Comparison of ENCODE assay signal across 16 cellular contexts in genomic region chr9:14690986-14691730, GRCh38. TPM values are rescaled to one million over a fixed set of nuclear protein-coding genes. Genes with fewer than 3 reads are reported as not detected.
DNase-seq lines count a peak whose midpoint lies in the region; ATAC-seq, FAIRE-seq and TF ChIP-seq lines count a peak whose summit lies in the region.
"Had no signal": no experiment of that assay in that cellular context is flagged by ENCODE, and none has a peak within 500 bp of the region (broad histone marks: within the 10 kb centered on the region; RNA-seq: fewer than 3 reads in every experiment).

No MANE protein-coding gene starts in this region.

- H3K9me3 ChIP-seq in SK-N-SH, result no peaks in the 10 kb centered on the region
- no peaks in the 10 kb centered on the region for H3K9me3 ChIP-seq in OCI-LY7 (ENCODE audit: low read length)
- no peaks in the 10 kb centered on the region for H3K9me3 ChIP-seq in hepatocyte (ENCODE audit: low read depth)
- no peaks in the 10 kb centered on the region for H3K9me3 ChIP-seq in smooth muscle cell (replicated peaks; ENCODE audit: low read depth)
- H3K9me3 ChIP-seq in HepG2 (ENCODE audit: low read length), result no peaks in the 10 kb centered on the region

- TF ChIP-seq CTCF in SK-N-SH (IDR thresholded peaks at IDR 0.05) (no peak), OCI-LY7 (conservative IDR thresholded peaks at IDR 0.05; ENCODE audit: low read length) (no peak), hepatocyte (IDR thresholded peaks at IDR 0.05; ENCODE audit: poor library complexity) (no peak), smooth muscle cell (IDR thresholded peaks at IDR 0.05; ENCODE audit: borderline replicate concordance, insufficient read depth, poor library complexity, severe bottlenecking) (no peak), HepG2 (CRISPR knock-in tag; IDR thresholded peaks at IDR 0.05) (no peak)

- intact Hi-C loops in OCI-LY7 (cut with micrococcal nuclease; ENCODE audit: unreplicated experiment), result loop anchor here (5.0 kb wide), 2 partner anchors 369 to 861 kb away; partner anchors contain the start of gene CCDC171
- intact Hi-C loops in HepG2 (cut with micrococcal nuclease; ENCODE audit: unreplicated experiment), result no loop called here

- H3K79me2 ChIP-seq in SK-N-SH (ENCODE audit: insufficient read depth) (peaks cover 25% of the 10 kb centered on the region), OCI-LY7 (ENCODE audit: insufficient read depth, low read depth, low read length) (peaks cover 58% of the 10 kb centered on the region), hepatocyte (peaks cover 34% of the 10 kb centered on the region), smooth muscle cell (ENCODE audit: low read depth) (peaks cover 19% of the 10 kb centered on the region), HepG2 (ENCODE audit: insufficient read depth, low read length) (peaks cover 4% of the 10 kb centered on the region)
- H3K79me2 ChIP-seq: parathyroid adenoma had no signal

- H3K4me3 ChIP-seq in SK-N-SH (ENCODE audit: low read depth in 2 of 2, low read length in 1 of 2), result no peak overlapping the region
- peak overlapping the region; percentile 79 for H3K4me3 ChIP-seq in OCI-LY7 (ENCODE audit: low read depth, low read length, poor library complexity, severe bottlenecking)
- no peak overlapping the region for H3K4me3 ChIP-seq in hepatocyte
- peak overlapping the region; percentile 86 for H3K4me3 ChIP-seq in smooth muscle cell
- H3K4me3 ChIP-seq in HepG2 (replicated peaks in 1 of 3; ENCODE audit: insufficient read depth in 1 of 3, low read depth in 2 of 3, low read length in 3 of 3), result no peak overlapping the region

- TF ChIP-seq POLR2A in HepG2 (IDR thresholded peaks at IDR 0.05; ENCODE audit: insufficient read depth in 1 of 2, low read depth in 2 of 2, low read length in 2 of 2), result no peak

- TF ChIP-seq RAD21 in SK-N-SH (IDR thresholded peaks at IDR 0.05; ENCODE audit: low read length) (no peak), HepG2 (CRISPR knock-in tag; IDR thresholded peaks at IDR 0.05) (no peak)

- H3K27me3 ChIP-seq in SK-N-SH (ENCODE audit: insufficient read depth) (no peaks in the 10 kb centered on the region), hepatocyte (no peaks in the 10 kb centered on the region), smooth muscle cell (ENCODE audit: low read depth) (no peaks in the 10 kb centered on the region), HepG2 (ENCODE audit: control insufficient read depth in 1 of 2, insufficient read depth in 2 of 2, low read length in 2 of 2) (no peaks in the 10 kb centered on the region; a peak in 2 of 5 replicates)

- H3K27ac ChIP-seq in SK-N-SH (ENCODE audit: low read depth in 2 of 2, low read length in 1 of 2) (no peak overlapping the region), OCI-LY7 (ENCODE audit: low read depth, low read length, poor library complexity, severe bottlenecking) (peak overlapping the region; percentile 88), hepatocyte (no peak overlapping the region), smooth muscle cell (ENCODE audit: low read depth) (no peak overlapping the region), HepG2 (ENCODE audit: extremely low read length, insufficient read depth, low read length) (no peak overlapping the region)
- H3K27ac ChIP-seq: parathyroid adenoma had no signal

- H3K36me3 ChIP-seq in SK-N-SH (replicated peaks in 1 of 2; ENCODE audit: control insufficient read depth in 1 of 2, insufficient read depth in 2 of 2, low read length in 1 of 2) (peaks cover 13 to 15% of the 10 kb centered on the region in 2 experiments), OCI-LY7 (ENCODE audit: insufficient read depth, low read length) (peaks cover 34% of the 10 kb centered on the region), hepatocyte (replicated peaks; ENCODE audit: insufficient read depth, low read depth) (no peaks in the 10 kb centered on the region), smooth muscle cell (ENCODE audit: low read depth) (no peaks in the 10 kb centered on the region), HepG2 (replicated peaks in 1 of 2; ENCODE audit: control insufficient read depth in 1 of 2, insufficient read depth in 2 of 2, low read length in 2 of 2) (no peaks in the 10 kb centered on the region; a peak in 3 of 5 replicates)

- no peak overlapping the region for H2AFZ ChIP-seq in SK-N-SH (ENCODE audit: low read depth)
- peak overlapping the region; percentile 48; the same call in 1 of the 2 replicates for H2AFZ ChIP-seq in OCI-LY7 (ENCODE audit: low read length)
- no peak overlapping the region for H2AFZ ChIP-seq in hepatocyte
- H2AFZ ChIP-seq in smooth muscle cell (ENCODE audit: low read depth), result no peak overlapping the region
- H2AFZ ChIP-seq in HepG2 (ENCODE audit: low read length), result no peak overlapping the region
- H2AFZ ChIP-seq: parathyroid adenoma had no signal

- peaks cover 29% of the 10 kb centered on the region for H3F3A ChIP-seq in SK-N-SH (replicated peaks; ENCODE audit: insufficient read depth)
- no peaks in the 10 kb centered on the region for H3F3A ChIP-seq in smooth muscle cell (ENCODE audit: low read depth)

- H3K9ac ChIP-seq in SK-N-SH (no peak overlapping the region), smooth muscle cell (ENCODE audit: low read depth) (no peak overlapping the region), HepG2 (ENCODE audit: insufficient read depth, low read depth, low read length) (no peak overlapping the region)
- H3K9ac ChIP-seq: parathyroid adenoma had no signal

- no peak for DNase-seq in SK-N-SH
- peak; percentile 21 for DNase-seq in OCI-LY7 (ENCODE audit: low spot score)
- no peak for DNase-seq in hepatocyte (ENCODE audit: low spot score)
- DNase-seq in smooth muscle cell (lab: John Stamatoyannopoulos, UW; ENCODE audit: unreplicated experiment), result no peak
- no peak for DNase-seq in ACHN
- DNase-seq in ureter (ENCODE audit: low spot score), result no peak
- DNase-seq in HepG2 (ENCODE audit: low spot score), result no peak
- DNase-seq: activated CD4-positive, alpha-beta T cell treated with anti-CD3 and anti-CD28 coated beads, Interleukin-2, amount 50 U/mL, for 4 hours; foreskin melanocyte; left colon; NCI-H524 treated with DMSO at 0.1 percent for 48 hours had no signal

- peaks cover 6% of the 10 kb centered on the region; the same call in 1 of the 2 replicates for H4K20me1 ChIP-seq in SK-N-SH (ENCODE audit: insufficient read depth)
- H4K20me1 ChIP-seq in OCI-LY7 (ENCODE audit: insufficient read depth, low read length), result no peaks in the 10 kb centered on the region
- no peaks in the 10 kb centered on the region for H4K20me1 ChIP-seq in hepatocyte (ENCODE audit: insufficient read depth, poor library complexity, severe bottlenecking)
- H4K20me1 ChIP-seq in smooth muscle cell (ENCODE audit: low read depth), result no peaks in the 10 kb centered on the region
- no peaks in the 10 kb centered on the region for H4K20me1 ChIP-seq in HepG2 (ENCODE audit: insufficient read depth, low read length)

- H3K4me2 ChIP-seq in SK-N-SH (peak overlapping the region; percentile 89), OCI-LY7 (ENCODE audit: low read length) (peak overlapping the region; percentile 92), hepatocyte (peak overlapping the region; percentile 96), smooth muscle cell (no peak overlapping the region), HepG2 (ENCODE audit: low read depth, low read length) (no peak overlapping the region)

- no peak for ATAC-seq in SK-N-SH treated with all-trans-retinoic acid at 6 μM for 48 hours
- no peak for ATAC-seq in HepG2
- ATAC-seq: left colon had no signal

- TF ChIP-seq EP300 in SK-N-SH (IDR thresholded peaks at IDR 0.05; ENCODE audit: borderline replicate concordance in 1 of 2, low read depth in 1 of 2, low read length in 1 of 2) (no peak), HepG2 (IDR thresholded peaks at IDR 0.05; ENCODE audit: low read depth in 2 of 2, low read length in 2 of 2) (no peak), HepG2 (CRISPR knock-in tag; IDR thresholded peaks at IDR 0.05; ENCODE audit: borderline replicate concordance) (no peak)

- H3K9me2 ChIP-seq in SK-N-SH (no peaks in the 10 kb centered on the region), OCI-LY7 (ENCODE audit: insufficient read depth, low read length) (no peaks in the 10 kb centered on the region), hepatocyte (replicated peaks; ENCODE audit: insufficient read depth) (no peaks in the 10 kb centered on the region)

- 68% methylated on average over 7 of the region's 7 CpGs for WGBS in SK-N-SH (ENCODE audit: low lambda C conversion rate)
- WGBS in hepatocyte (ENCODE audit: low lambda C conversion rate, missing lambda C conversion rate), result 87% methylated on average over 7 of the region's 7 CpGs
- 94% methylated on average over 7 of the region's 7 CpGs for WGBS in smooth muscle cell (ENCODE audit: low lambda C conversion rate)
- WGBS in HepG2 (ENCODE audit: low lambda C conversion rate), result 97% methylated on average over 7 of the region's 7 CpGs

- in situ Hi-C loops in ACHN (cut with HindIII; ENCODE audit: low pct_ligation_motif_present, low pct_unique_long_range_greater_than_20kb, low sequenced_read_pairs), result no loop called here
- in situ Hi-C loops in HepG2 (cut with HindIII; ENCODE audit: extremely low pct_ligation_motif_present, low pct_unique_long_range_greater_than_20kb), result no loop called here

- BruUV-seq in OCI-LY7 (replicated peaks; lab: Mats Ljungman, UMichigan) (no TSS peak), HepG2 (replicated peaks; lab: Mats Ljungman, UMichigan) (no TSS peak)

- no peak for FAIRE-seq in HepG2 (lab: Jason Lieb, UNC)
- FAIRE-seq: colon had no signal

- H3K4me1 ChIP-seq in SK-N-SH (ENCODE audit: control insufficient read depth in 1 of 2, insufficient read depth in 2 of 2, low read depth in 1 of 2, low read length in 1 of 2) (peaks cover 11 to 13% of the 10 kb centered on the region in 2 experiments; a peak in 3 of 4 replicates), OCI-LY7 (ENCODE audit: insufficient read depth, low read length, poor library complexity, severe bottlenecking) (peaks cover 58% of the 10 kb centered on the region), hepatocyte (ENCODE audit: insufficient read depth) (no peaks in the 10 kb centered on the region), smooth muscle cell (ENCODE audit: low read depth) (peaks cover 17% of the 10 kb centered on the region), HepG2 (ENCODE audit: insufficient read depth, low read length) (peaks cover 26% of the 10 kb centered on the region)
- H3K4me1 ChIP-seq: parathyroid adenoma had no signal

- CTCF ChIA-PET in SK-N-SH (lab: Yijun Ruan, JAX) (interaction anchor here (0.6 to 4.3 kb wide), 4 partner anchors 30 to 78 kb away, joined by 3 to 21 read pairs (median 10); no protein-coding TSS in a partner anchor), OCI-LY7 (lab: Charles Lee; ENCODE audit: unreplicated experiment) (no interaction called here), HepG2 (lab: Yijun Ruan, JAX; ENCODE audit: low intra/inter-chr PET ratio, low total read pairs) (no interaction called here)

- POLR2A ChIA-PET in SK-N-SH (lab: Yijun Ruan, JAX) (no interaction called here), OCI-LY7 (lab: Charles Lee) (interaction anchor here (0.7 to 1.2 kb wide), 3 partner anchors 14 to 30 kb away, joined by 3 read pairs; no protein-coding TSS in a partner anchor), HepG2 (lab: Yijun Ruan, JAX) (no interaction called here)

RNA-seq across cellular contexts. Expression of gene ZDHHC21, which starts 2.1 kb away (rescaled TPM):
- polyA plus RNA-seq in SK-N-SH (2012; rRNA removed), result 2.9 and 4.3 TPM in 2 replicates
- polyA plus RNA-seq in SK-N-SH (2012; cell fraction: cytosol; rRNA removed), result 3.3 and 4.0 TPM in 2 replicates
- 8.0 and 12.5 TPM in 2 replicates for polyA plus RNA-seq in SK-N-SH (2012; cell fraction: nucleus; rRNA removed)
- total RNA-seq in OCI-LY7 (2014; rRNA removed; shearing (Covaris generic)), result 12.6 and 13.0 TPM in 2 replicates
- 16.2 and 19.3 TPM in 2 replicates for total RNA-seq in OCI-LY7 (2022)
- 13.9 and 17.7 TPM in 2 replicates for total RNA-seq in hepatocyte
- 3.7 and 4.7 TPM in 2 replicates for polyA plus RNA-seq in hepatocyte
- total RNA-seq in smooth muscle cell, result 8.9 and 9.0 TPM in 2 replicates
- 1.3 TPM in 2 replicates for polyA plus RNA-seq in smooth muscle cell
- total RNA-seq in ureter, result 21.7 TPM
- total RNA-seq in HepG2 (2016; rRNA removed; fragmentation: Illumina TruSeq; extraction: Trizol), result 2.9 and 3.7 TPM in 2 replicates
- total RNA-seq in HepG2 (2016; cell fraction: cytosol; rRNA removed; fragmentation: Illumina TruSeq; extraction: Trizol; ENCODE audit: low read depth), result 2.6 and 3.0 TPM in 2 replicates
- 3.3 and 3.8 TPM in 2 replicates for total RNA-seq in HepG2 (2016; cell fraction: insoluble cytoplasmic fraction; rRNA removed; fragmentation: Illumina TruSeq; extraction: Trizol)
- total RNA-seq in HepG2 (2016; cell fraction: membrane; rRNA removed; fragmentation: Illumina TruSeq; extraction: Trizol), result 2.2 and 2.9 TPM in 2 replicates
- total RNA-seq in HepG2 (2016; cell fraction: nucleus; rRNA removed; fragmentation: Illumina TruSeq; extraction: Trizol), result 13.9 and 14.9 TPM in 2 replicates
- 2.4 TPM in 2 replicates for polyA plus RNA-seq in HepG2 (2011; rRNA removed)
- polyA plus RNA-seq in HepG2 (2011; cell fraction: cytosol; rRNA removed), result 0.59 and 0.92 TPM in 2 replicates
- polyA plus RNA-seq in HepG2 (2011; cell fraction: nucleus; rRNA removed), result 3.4 and 4.6 TPM in 2 replicates
- polyA plus RNA-seq in HepG2 (2012), result 2.1 and 2.2 TPM in 2 replicates
- 0.35 and 0.69 TPM in 2 replicates for polyA plus RNA-seq in HepG2 (2016; cell fraction: cytosol; fragmentation: Illumina TruSeq; extraction: Trizol; ENCODE audit: low read depth)
- polyA plus RNA-seq in HepG2 (2016; cell fraction: insoluble cytoplasmic fraction; fragmentation: Illumina TruSeq; extraction: Trizol; ENCODE audit: low read depth), result 2.5 and 2.6 TPM in 2 replicates
- 0.97 and 1.6 TPM in 2 replicates for polyA plus RNA-seq in HepG2 (2016; cell fraction: membrane; fragmentation: Illumina TruSeq; extraction: Trizol; ENCODE audit: low read depth)
- 9.0 and 10.1 TPM in 2 replicates for polyA plus RNA-seq in HepG2 (2016; cell fraction: nucleus; fragmentation: Illumina TruSeq; extraction: Trizol; ENCODE audit: insufficient read depth, low read depth)
- polyA minus RNA-seq in HepG2 (2011; rRNA and poly(A)+ RNA removed; ENCODE audit: low replicate concordance), result 0.14 and 2.7 TPM in 2 replicates
- polyA minus RNA-seq in HepG2 (2011; cell fraction: cytosol; rRNA and poly(A)+ RNA removed), result 1.5 and 2.3 TPM in 2 replicates
- 26.1 and 27.0 TPM in 2 replicates for polyA minus RNA-seq in HepG2 (2011; cell fraction: nucleus; rRNA and poly(A)+ RNA removed)

RNA-seq across cellular contexts. Expression of gene CER1, which starts 31.4 kb away (rescaled TPM):
- not detected in 2 replicates for polyA plus RNA-seq in SK-N-SH (2012; rRNA removed)
- not detected in 2 replicates for polyA plus RNA-seq in SK-N-SH (2012; cell fraction: cytosol; rRNA removed)
- polyA plus RNA-seq in SK-N-SH (2012; cell fraction: nucleus; rRNA removed), result not detected in 2 replicates
- 0.13 TPM in 1 of 2 replicates, not detected in the other for total RNA-seq in OCI-LY7 (2014; rRNA removed; shearing (Covaris generic))
- not detected in 2 replicates for total RNA-seq in OCI-LY7 (2022)
- total RNA-seq in hepatocyte, result 0.53 TPM in 1 of 2 replicates, not detected in the other
- polyA plus RNA-seq in hepatocyte, result not detected in 2 replicates
- total RNA-seq in smooth muscle cell, result 1.6 and 1.7 TPM in 2 replicates
- polyA plus RNA-seq in smooth muscle cell, result not detected in 2 replicates
- total RNA-seq in ureter, result not detected
- not detected in 2 replicates for total RNA-seq in HepG2 (2016; rRNA removed; fragmentation: Illumina TruSeq; extraction: Trizol)
- total RNA-seq in HepG2 (2016; cell fraction: cytosol; rRNA removed; fragmentation: Illumina TruSeq; extraction: Trizol; ENCODE audit: low read depth), result not detected in 2 replicates
- total RNA-seq in HepG2 (2016; cell fraction: insoluble cytoplasmic fraction; rRNA removed; fragmentation: Illumina TruSeq; extraction: Trizol), result 0.11 TPM in 1 of 2 replicates, not detected in the other
- total RNA-seq in HepG2 (2016; cell fraction: membrane; rRNA removed; fragmentation: Illumina TruSeq; extraction: Trizol), result not detected in 2 replicates
- 0.31 TPM in 1 of 2 replicates, not detected in the other for total RNA-seq in HepG2 (2016; cell fraction: nucleus; rRNA removed; fragmentation: Illumina TruSeq; extraction: Trizol)
- 0.17 and 0.18 TPM in 2 replicates for polyA plus RNA-seq in HepG2 (2011; rRNA removed)
- not detected in 2 replicates for polyA plus RNA-seq in HepG2 (2011; cell fraction: cytosol; rRNA removed)
- polyA plus RNA-seq in HepG2 (2011; cell fraction: nucleus; rRNA removed), result 0.40 and 0.64 TPM in 2 replicates
- polyA plus RNA-seq in HepG2 (2012), result not detected in 2 replicates
- polyA plus RNA-seq in HepG2 (2016; cell fraction: cytosol; fragmentation: Illumina TruSeq; extraction: Trizol; ENCODE audit: low read depth), result not detected in 2 replicates
- not detected in 2 replicates for polyA plus RNA-seq in HepG2 (2016; cell fraction: insoluble cytoplasmic fraction; fragmentation: Illumina TruSeq; extraction: Trizol; ENCODE audit: low read depth)
- not detected in 2 replicates for polyA plus RNA-seq in HepG2 (2016; cell fraction: membrane; fragmentation: Illumina TruSeq; extraction: Trizol; ENCODE audit: low read depth)
- not detected in 2 replicates for polyA plus RNA-seq in HepG2 (2016; cell fraction: nucleus; fragmentation: Illumina TruSeq; extraction: Trizol; ENCODE audit: insufficient read depth, low read depth)
- polyA minus RNA-seq in HepG2 (2011; rRNA and poly(A)+ RNA removed; ENCODE audit: low replicate concordance), result 1.3 TPM in 1 of 2 replicates, not detected in the other
- polyA minus RNA-seq in HepG2 (2011; cell fraction: cytosol; rRNA and poly(A)+ RNA removed), result not detected in 2 replicates
- polyA minus RNA-seq in HepG2 (2011; cell fraction: nucleus; rRNA and poly(A)+ RNA removed), result 2.7 and 2.9 TPM in 2 replicates
- total RNA-seq: left colon, MCF 10A, SK-MEL-5 had no signal

Comparison
In these comparisons a context has a peak if more than half of its experiments do, and no peak if none do; other contexts are left out.
1. H3K4me2 ChIP-seq: peak in SK-N-SH (single experiment), OCI-LY7 (single experiment) and hepatocyte (single experiment); none in smooth muscle cell (single experiment) and HepG2 (single experiment).
2. H3K4me3 ChIP-seq: peak in OCI-LY7 (single experiment) and smooth muscle cell (single experiment); none in SK-N-SH (0 of 2), hepatocyte (single experiment) and HepG2 (0 of 3).